Comparison of ENCODE assay signal across 26 cellular contexts in the genomic region with DNA sequence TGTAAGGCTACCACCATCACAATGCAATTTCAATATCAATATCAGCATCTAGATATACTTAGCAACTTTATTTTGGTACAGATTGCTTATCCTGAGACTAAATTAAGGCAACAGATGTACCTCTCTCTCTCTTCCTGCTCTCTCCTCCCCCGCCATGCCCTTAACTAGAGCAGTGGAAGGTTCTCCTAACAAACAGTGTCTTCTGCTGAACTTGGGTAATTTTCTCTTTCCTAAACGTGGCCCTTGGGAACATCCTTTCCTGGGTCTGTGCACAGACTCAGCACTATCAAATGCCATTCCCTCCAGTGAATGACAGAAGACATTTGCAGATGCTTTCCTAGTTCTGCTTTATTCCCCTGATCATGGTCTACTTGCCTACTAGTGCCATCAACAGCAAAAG.
DNase-seq lines count a peak whose midpoint lies in the region; ATAC-seq and TF ChIP-seq lines count a peak whose summit lies in the region.
"Had no signal": no experiment of that assay in that cellular context is flagged by ENCODE, and none has a peak within 500 bp of the region (broad histone marks: within the 10 kb centered on the region; RNA-seq: fewer than 3 reads in every experiment).

No MANE protein-coding gene starts in this region.

- H3K79me1 ChIP-seq in IMR-90 (ENCODE audit: low read depth in 1 of 2, low read length in 2 of 2) (peaks cover 7 to 27% of the 10 kb centered on the region in 2 experiments; a peak in 3 of 4 replicates), trophoblast cell (ENCODE audit: low read length) (peaks cover 2% of the 10 kb centered on the region)

- no peak for TF ChIP-seq RAD21 in IMR-90 (IDR thresholded peaks at IDR 0.05; ENCODE audit: low read length)

- H2BK15ac ChIP-seq in IMR-90 (ENCODE audit: low read depth, low read length): no peak overlapping the region

- POLR2A ChIA-PET in IMR-90 (lab: Charles Lee; ENCODE audit: unreplicated experiment): no interaction called here

- ATAC-seq in IMR-90 (ENCODE audit: low read depth) (no peak), HG03565 (IDR thresholded peaks at IDR 0.05; ENCODE audit: unreplicated experiment) (no peak), esophagus mucosa (no peak)
- ATAC-seq: left lung; natural killer cell; SK-N-SH treated with all-trans-retinoic acid at 6 μM for 48 hours; stimulated activated effector memory CD8-positive, alpha-beta T cell treated with anti-CD3 and anti-CD28 coated beads, Interleukin-12 subunit alpha, Interleukin-12 subunit beta, amount 100 ng/mL, for 72 hours had no signal

- CTCF ChIA-PET in IMR-90 (lab: Yijun Ruan, JAX): no interaction called here

- peak overlapping the region; percentile 45; the same call in 1 of the 2 replicates for H3K23ac ChIP-seq in IMR-90 (ENCODE audit: low read depth, low read length)
- no peak overlapping the region for H3K23ac ChIP-seq in trophoblast cell (ENCODE audit: low read length)

- no TSS peak for BruUV-seq in IMR-90 (replicated peaks; lab: Mats Ljungman, UMichigan)

- H3K56ac ChIP-seq in IMR-90 (ENCODE audit: extremely low read depth, insufficient read depth, low read length): no peak overlapping the region

- H3K27ac Mint-ChIP-seq in endothelial cell (ENCODE audit: unreplicated experiment): no peak overlapping the region
- H3K27ac Mint-ChIP-seq: activated naive CD4-positive, alpha-beta T cell treated with anti-CD3 and anti-CD28 coated beads, Interleukin-2, amount 50 U/mL, for 24 hours; activated T-helper 1 cell treated with anti-CD3 and anti-CD28 coated beads, Interleukin-12 subunit alpha, Interleukin-12 subunit beta, Interleukin-2, Interleukin-4 antibody, amounts not matched to agents 30 ng/mL and 10 ng/mL and 1 ng/mL, durations not matched to agents 14 hours and 24 hours and 36 hours; CD14-positive monocyte; mesothelial cell of epicardium; natural killer cell; stimulated activated effector memory CD8-positive, alpha-beta T cell treated with anti-CD3 and anti-CD28 coated beads, Interleukin-12 subunit alpha, Interleukin-12 subunit beta, amount 100 ng/mL, for 72 hours; T-helper 2 cell treated with Interferon-gamma antibody and Interleukin-4, amounts not matched to agents 5 μg/mL and 100 μg/mL, for 36 hours had no signal

- DNase-seq in IMR-90 (no peak), endothelial cell (ENCODE audit: low spot score) (no peak), trophoblast cell (no peak), activated gamma-delta T cell (lab: John Stamatoyannopoulos, UW) (no peak), T-helper 2 cell (no peak)
- DNase-seq: aorta; effector CD8-positive, alpha-beta T cell; erythroblast; foreskin fibroblast; hypothalamus; left lung; natural killer cell; NCI-H1417; NCI-H524 treated with DMSO at 0.1 percent for 48 hours; RPMI8226; stimulated activated CD4-positive, alpha-beta T cell treated with anti-CD3 and anti-CD28 coated beads, Interleukin-2, amount 100 ng/mL, for 48 hours had no signal

- in situ Hi-C loops in IMR-90 (cut with MboI; ENCODE audit: low sequenced_read_pairs): no loop called here

- H3K79me2 ChIP-seq in trophoblast cell (ENCODE audit: control insufficient read depth, insufficient read depth, low read length, poor library complexity): no peaks in the 10 kb centered on the region

- 60% methylated on average over 1 of the region's 2 CpGs; no CpG with 5 or more reads in 1 of the 2 experiments for WGBS in IMR-90 (ENCODE audit: extremely low coverage in 2 of 2, insufficient read length in 1 of 2), 2 experiments
- WGBS in trophoblast cell (ENCODE audit: extremely low coverage, insufficient coverage, insufficient read length): no CpG with 5 or more reads among the region's 2 CpGs

- peaks cover 4% of the 10 kb centered on the region; the same call in 1 of the 2 replicates for H3K9me1 ChIP-seq in IMR-90 (ENCODE audit: insufficient read depth, low read length)

- H2BK12ac ChIP-seq in trophoblast cell (ENCODE audit: low read length): no peak overlapping the region

- H3K36me3 Mint-ChIP-seq in endothelial cell (ENCODE audit: low read depth, unreplicated experiment): peaks cover 22% of the 10 kb centered on the region

- no peak overlapping the region for H3K14ac ChIP-seq in IMR-90 (replicated peaks; ENCODE audit: low read depth, low read length)
- H3K14ac ChIP-seq in trophoblast cell (ENCODE audit: low read length): no peak overlapping the region

- H2BK20ac ChIP-seq in IMR-90 (ENCODE audit: low read depth, low read length): no peak overlapping the region

- H3K4me3 Mint-ChIP-seq in endothelial cell (ENCODE audit: unreplicated experiment): peak overlapping the region; percentile 16
- H3K4me3 Mint-ChIP-seq: activated naive CD4-positive, alpha-beta T cell treated with anti-CD3 and anti-CD28 coated beads, Interleukin-2, amount 50 U/mL, for 24 hours; activated T-helper 1 cell treated with anti-CD3 and anti-CD28 coated beads, Interleukin-12 subunit alpha, Interleukin-12 subunit beta, Interleukin-2, Interleukin-4 antibody, amounts not matched to agents 30 ng/mL and 10 ng/mL and 1 ng/mL, durations not matched to agents 14 hours and 24 hours and 36 hours; CD14-positive monocyte; mesothelial cell of epicardium; natural killer cell; stimulated activated effector memory CD8-positive, alpha-beta T cell treated with anti-CD3 and anti-CD28 coated beads, Interleukin-12 subunit alpha, Interleukin-12 subunit beta, amount 100 ng/mL, for 72 hours; T-helper 2 cell treated with Interferon-gamma antibody and Interleukin-4, amounts not matched to agents 5 μg/mL and 100 μg/mL, for 36 hours had no signal

- peak overlapping the region; percentile 10; the same call in 1 of the 2 replicates for H3K4me2 ChIP-seq in BLaER1
- no peak overlapping the region for H3K4me2 ChIP-seq in IMR-90 (ENCODE audit: low read depth, low read length)
- H3K4me2 ChIP-seq in trophoblast cell (ENCODE audit: low read length): no peak overlapping the region

- dilution Hi-C loops in IMR-90 (cut with HindIII; ENCODE audit: low sequenced_read_pairs, unreplicated experiment): no loop called here

- H3K9ac ChIP-seq in BLaER1 (no peak overlapping the region), IMR-90 (ENCODE audit: low read depth, low read length) (no peak overlapping the region), trophoblast cell (ENCODE audit: low read length) (no peak overlapping the region)

- H3K27ac ChIP-seq in BLaER1 (no peak overlapping the region), IMR-90 (ENCODE audit: insufficient read depth, low read length) (no peak overlapping the region), trophoblast cell (ENCODE audit: low read depth, low read length) (no peak overlapping the region)
- H3K27ac ChIP-seq: left lung had no signal

- H2AK5ac ChIP-seq in IMR-90 (ENCODE audit: low read depth, low read length) (no peak overlapping the region), trophoblast cell (ENCODE audit: low read length) (no peak overlapping the region)

- TF ChIP-seq CTCF in IMR-90 (conservative IDR thresholded peaks at IDR 0.05; ENCODE audit: low read depth, low read length): no peak
- no peak for TF ChIP-seq CTCF in endothelial cell (IDR thresholded peaks at IDR 0.05; ENCODE audit: unreplicated experiment)

- H2AK9ac ChIP-seq in IMR-90 (replicated peaks; ENCODE audit: low read depth, low read length, poor library complexity): no peak overlapping the region

- H4K20me1 ChIP-seq in BLaER1: no peaks in the 10 kb centered on the region
- no peaks in the 10 kb centered on the region for H4K20me1 ChIP-seq in IMR-90 (ENCODE audit: insufficient read depth, low read length)

- H2BK120ac ChIP-seq in IMR-90 (ENCODE audit: low read depth, low read length) (no peak overlapping the region), trophoblast cell (ENCODE audit: insufficient read depth, low read length, poor library complexity) (no peak overlapping the region)

- H3K36me3 ChIP-seq in BLaER1: peaks cover 38% of the 10 kb centered on the region
- H3K36me3 ChIP-seq in IMR-90 (ENCODE audit: control insufficient read depth, insufficient read depth, low read length): no peaks in the 10 kb centered on the region
- H3K36me3 ChIP-seq in trophoblast cell (ENCODE audit: control insufficient read depth in 1 of 2, insufficient read depth in 2 of 2, low read length in 2 of 2): peaks cover 0 to 2% of the 10 kb centered on the region in 2 experiments

- no peak for TF ChIP-seq POLR2A in IMR-90 (IDR thresholded peaks at IDR 0.05; ENCODE audit: low read depth, low read length)

- H4K8ac ChIP-seq in IMR-90 (ENCODE audit: low read depth in 2 of 2, low read length in 2 of 2) (no peak overlapping the region), trophoblast cell (ENCODE audit: low read depth, low read length) (no peak overlapping the region)

- H4K91ac ChIP-seq in IMR-90 (ENCODE audit: insufficient read depth, low read depth, low read length): no peak overlapping the region
- no peak overlapping the region for H4K91ac ChIP-seq in trophoblast cell (ENCODE audit: low read depth, low read length)

- H3K27me3 Mint-ChIP-seq in endothelial cell (ENCODE audit: unreplicated experiment): no peaks in the 10 kb centered on the region
- H3K27me3 Mint-ChIP-seq: activated naive CD4-positive, alpha-beta T cell treated with anti-CD3 and anti-CD28 coated beads, Interleukin-2, amount 50 U/mL, for 24 hours had no signal

- H3K9me3 ChIP-seq in BLaER1 (no peaks in the 10 kb centered on the region), IMR-90 (ENCODE audit: control insufficient read depth, insufficient read depth, low read length) (no peaks in the 10 kb centered on the region), trophoblast cell (ENCODE audit: insufficient read depth, low read depth, low read length) (no peaks in the 10 kb centered on the region)
- H3K9me3 ChIP-seq: left lung had no signal

- no peak overlapping the region for H2BK5ac ChIP-seq in IMR-90 (ENCODE audit: low read depth, low read length, poor library complexity, severe bottlenecking)
- no peak overlapping the region for H2BK5ac ChIP-seq in trophoblast cell (ENCODE audit: low read depth, low read length, poor library complexity)

- peaks cover 7% of the 10 kb centered on the region for H3K4me1 ChIP-seq in BLaER1
- H3K4me1 ChIP-seq in IMR-90 (ENCODE audit: control insufficient read depth, insufficient read depth, low read length): peaks cover 7% of the 10 kb centered on the region
- H3K4me1 ChIP-seq in trophoblast cell (ENCODE audit: control insufficient read depth in 1 of 2, insufficient read depth in 2 of 2, low read length in 2 of 2): peaks cover 3 to 7% of the 10 kb centered on the region in 2 experiments
- H3K4me1 ChIP-seq: left lung had no signal

- H3K27me3 ChIP-seq in BLaER1: no peaks in the 10 kb centered on the region
- no peaks in the 10 kb centered on the region for H3K27me3 ChIP-seq in IMR-90 (ENCODE audit: control insufficient read depth, insufficient read depth, low read length)
- H3K27me3 ChIP-seq in trophoblast cell (ENCODE audit: insufficient read depth, low read length): no peaks in the 10 kb centered on the region
- H3K27me3 ChIP-seq: left lung had no signal

- H2AFZ ChIP-seq in IMR-90 (replicated peaks; ENCODE audit: low read length, poor library complexity): peak overlapping the region; percentile 39
- no peak overlapping the region for H2AFZ ChIP-seq in trophoblast cell (ENCODE audit: insufficient read depth, low read length, poor library complexity)

- no peak overlapping the region for H4K5ac ChIP-seq in IMR-90 (ENCODE audit: low read depth, low read length)

- intact Hi-C loops in IMR-90 (cut with micrococcal nuclease): no loop called here

- H3K4ac ChIP-seq in IMR-90 (ENCODE audit: low read depth, low read length) (no peak overlapping the region), trophoblast cell (ENCODE audit: low read depth, low read length) (no peak overlapping the region)

- no peaks in the 10 kb centered on the region for H3K9me3 Mint-ChIP-seq in endothelial cell (ENCODE audit: unreplicated experiment)
- H3K9me3 Mint-ChIP-seq: activated naive CD4-positive, alpha-beta T cell treated with anti-CD3 and anti-CD28 coated beads, Interleukin-2, amount 50 U/mL, for 24 hours; activated T-helper 1 cell treated with anti-CD3 and anti-CD28 coated beads, Interleukin-12 subunit alpha, Interleukin-12 subunit beta, Interleukin-2, Interleukin-4 antibody, amounts not matched to agents 30 ng/mL and 10 ng/mL and 1 ng/mL, durations not matched to agents 14 hours and 24 hours and 36 hours; mesothelial cell of epicardium; natural killer cell; stimulated activated effector memory CD8-positive, alpha-beta T cell treated with anti-CD3 and anti-CD28 coated beads, Interleukin-12 subunit alpha, Interleukin-12 subunit beta, amount 100 ng/mL, for 72 hours had no signal

- H3K4me3 ChIP-seq in BLaER1 (no peak overlapping the region), IMR-90 (ENCODE audit: insufficient read depth, low read depth, low read length) (no peak overlapping the region), trophoblast cell (ENCODE audit: low read depth, low read length) (no peak overlapping the region)
- H3K4me3 ChIP-seq: left lung had no signal

- H4K12ac ChIP-seq in trophoblast cell (ENCODE audit: low read depth, low read length): no peak overlapping the region

- no peak overlapping the region for H3K18ac ChIP-seq in IMR-90 (ENCODE audit: low read depth, low read length)
- peak overlapping the region; percentile 14 for H3K18ac ChIP-seq in trophoblast cell (ENCODE audit: low read length)

- H3K4me1 Mint-ChIP-seq in endothelial cell (ENCODE audit: unreplicated experiment): peaks cover 53% of the 10 kb centered on the region
- H3K4me1 Mint-ChIP-seq: CD14-positive monocyte had no signal
